Comparison of ENCODE assay signal across 10 cellular contexts in genomic region chr3:189394599-189395121, GRCh38.
A peak's percentile ranks its signal among the peaks of the same experiment; 100 is the strongest.
DNase-seq lines count a peak whose midpoint lies in the region; ATAC-seq and TF ChIP-seq lines count a peak whose summit lies in the region.
"Had no signal": no experiment of that assay in that cellular context is flagged by ENCODE, and none has a peak within 500 bp of the region (broad histone marks: within the 10 kb centered on the region; RNA-seq: fewer than 3 reads in every experiment).

No MANE protein-coding gene starts in this region.

- no peaks in the 10 kb centered on the region for H3K79me2 ChIP-seq in OCI-LY3 (ENCODE audit: low read length)

- H3K4me1 ChIP-seq in OCI-LY3 (ENCODE audit: low read length): peaks cover 51% of the 10 kb centered on the region

- H3K27ac ChIP-seq in OCI-LY3 (ENCODE audit: low read length) (peak overlapping the region; percentile 94), caudate nucleus (ENCODE audit: low read depth, low read length) (no peak overlapping the region)
- H3K27ac ChIP-seq: neutrophil had no signal

- H3K27me3 ChIP-seq in OCI-LY3 (ENCODE audit: low read depth, low read length): no peaks in the 10 kb centered on the region
- H3K27me3 ChIP-seq: neutrophil had no signal

- no peak for TF ChIP-seq POLR2A in GM18505 (IDR thresholded peaks at IDR 0.05; ENCODE audit: borderline replicate concordance, extremely low read depth, insufficient read depth, insufficient read length)

- DNase-seq in NCI-H510A (lab: John Stamatoyannopoulos, UW): no peak
- DNase-seq in caudate nucleus (lab: John Stamatoyannopoulos, UW): no peak
- DNase-seq in H4 (ENCODE audit: low spot score): no peak
- DNase-seq in LoVo (ENCODE audit: low spot score): no peak
- DNase-seq: glutamatergic neuron had no signal

- H3K9ac ChIP-seq in OCI-LY3 (ENCODE audit: low read length): peak overlapping the region; percentile 62; the same call in 1 of the 2 replicates

- H2AFZ ChIP-seq in OCI-LY3 (ENCODE audit: low read depth, low read length): no peak overlapping the region

- no peaks in the 10 kb centered on the region for H3K36me3 ChIP-seq in OCI-LY3 (replicated peaks; ENCODE audit: low read depth, low read length)
- H3K36me3 ChIP-seq: neutrophil had no signal

- no peaks in the 10 kb centered on the region for H4K20me1 ChIP-seq in OCI-LY3 (ENCODE audit: insufficient read depth, low read length)

- peak overlapping the region; percentile 88 for H3K4me2 ChIP-seq in OCI-LY3 (ENCODE audit: low read length)

- no peak for TF ChIP-seq CTCF in OCI-LY3 (IDR thresholded peaks at IDR 0.05; ENCODE audit: low read depth, low read length)

- ATAC-seq in GM18505 (IDR thresholded peaks at IDR 0.05; ENCODE audit: unreplicated experiment) (peak; percentile 77), GM19455 (IDR thresholded peaks at IDR 0.05; ENCODE audit: unreplicated experiment) (peak; percentile 83), HG03064 (IDR thresholded peaks at IDR 0.05; ENCODE audit: low read depth, unreplicated experiment) (peak; percentile 86)

- H3K9me3 ChIP-seq in OCI-LY3 (ENCODE audit: insufficient read depth, low read length): no peaks in the 10 kb centered on the region
- H3K9me3 ChIP-seq: neutrophil had no signal

- H3K4me3 ChIP-seq in OCI-LY3 (ENCODE audit: low read length): peak overlapping the region; percentile 65
